26 cellular contexts compared by ENCODE assay signal in the genomic region with DNA sequence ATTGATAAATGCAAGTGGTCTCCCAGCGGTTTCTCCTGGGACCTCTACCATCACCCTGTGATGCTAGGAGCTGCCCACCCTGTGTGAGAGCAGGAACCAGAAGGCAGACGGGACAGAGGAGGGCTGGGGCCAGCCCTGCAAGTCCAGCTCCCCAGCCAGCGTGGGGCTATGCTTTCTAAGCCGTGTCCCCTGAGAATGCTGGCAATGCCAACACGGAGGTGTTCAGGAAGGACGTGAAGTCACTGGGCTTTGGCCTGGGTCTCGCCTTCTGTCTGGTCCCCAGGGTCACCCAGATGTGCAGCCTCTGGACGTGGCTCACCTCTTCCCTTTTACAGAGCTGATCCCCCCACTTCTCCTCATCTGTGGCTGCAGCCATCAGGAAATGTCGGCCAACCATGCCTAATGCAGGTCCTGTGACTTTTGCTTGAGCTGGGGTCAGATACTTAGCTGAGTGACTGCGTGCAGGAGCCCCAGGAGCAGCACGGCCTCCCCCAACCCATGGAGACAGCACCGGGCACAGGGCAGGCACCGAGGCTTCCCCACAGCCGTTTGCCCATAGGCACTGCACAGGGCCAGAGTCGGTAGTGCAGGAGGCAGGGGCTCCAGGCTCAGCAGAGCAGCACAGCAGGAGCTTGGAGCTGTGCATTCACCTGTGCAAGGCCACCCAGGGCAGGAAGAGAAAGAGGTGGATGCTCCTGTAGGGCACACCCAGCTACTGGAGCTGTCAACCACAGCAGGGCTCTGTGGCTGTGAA.
"Had no signal": no experiment of that assay in that cellular context is flagged by ENCODE, and none has a peak within 500 bp of the region (broad histone marks: within the 10 kb centered on the region; RNA-seq: fewer than 3 reads in every experiment).

No MANE protein-coding gene starts in this region.

- H3K27ac ChIP-seq: colonic mucosa, left ventricle myocardium inferior, neutrophil, ovary, suprapubic skin, tibial artery had no signal

- H3K9me3 ChIP-seq: colonic mucosa, left ventricle myocardium inferior, mucosa of descending colon, neutrophil, ovary, suprapubic skin, tibial artery had no signal

- H3K36me3 Mint-ChIP-seq: activated CD4-positive, alpha-beta memory T cell treated with anti-CD3 and anti-CD28 coated beads for 36 hours; activated naive CD4-positive, alpha-beta T cell treated with anti-CD3 and anti-CD28 coated beads, Interleukin-2, amount 10 ng/mL, durations not matched to agents 7 days and 5 days; natural killer cell treated with Interleukin-12 subunit alpha and Interleukin-12 subunit beta and Interleukin-15 and Interleukin-18, amount 100 ng/mL, for 72 hours had no signal

- H3K4me1 ChIP-seq: colonic mucosa, left ventricle myocardium inferior, suprapubic skin, tibial artery had no signal

- DNase-seq: activated CD4-positive, alpha-beta memory T cell treated with anti-CD3 and anti-CD28 coated beads for 36 hours; activated CD4-positive, alpha-beta T cell treated with anti-CD3 and anti-CD28 coated beads, Interleukin-2, amount 10 ng/mL, durations not matched to agents 24 days and 14 days; activated CD4-positive, CD25-positive, alpha-beta regulatory T cell treated with anti-CD3 and anti-CD28 coated beads, Interleukin-2, amount 50 U/mL, for 72 hours; activated CD8-positive, alpha-beta memory T cell treated with anti-CD3 and anti-CD28 coated beads, Interleukin-2, amount 50 U/mL, for 4 hours; activated effector memory CD4-positive, alpha-beta T cell treated with anti-CD3 and anti-CD28 coated beads, Interleukin-2, amount 50 U/mL, for 16 hours; activated naive CD4-positive, alpha-beta T cell treated with anti-CD3 and anti-CD28 coated beads, Interleukin-2, amount 10 ng/mL, durations not matched to agents 7 days and 5 days; activated T-cell treated with anti-CD3 and anti-CD28 coated beads, Interleukin-2, amount 50 U/mL, for 1 hour; amniotic stem cell; cerebellar nuclear complex; colonic mucosa; effector CD8-positive, alpha-beta T cell; left ventricle myocardium inferior; mucosa of descending colon; ovary; small intestine; stimulated activated CD4-positive, alpha-beta T cell treated with anti-CD3 and anti-CD28 coated beads, Interleukin-2, amount 100 ng/mL, for 24 hours; stimulated activated naive CD4-positive, alpha-beta T cell; T-helper 2 cell; tibial artery had no signal

- H3K4me3 ChIP-seq: colonic mucosa, left ventricle myocardium inferior, mucosa of descending colon, ovary, suprapubic skin, tibial artery had no signal

- H3K36me3 ChIP-seq: colonic mucosa, left ventricle myocardium inferior, neutrophil, ovary, suprapubic skin, tibial artery had no signal

- H3K4me1 Mint-ChIP-seq: activated CD4-positive, alpha-beta T cell treated with anti-CD3 and anti-CD28 coated beads, Interleukin-2, amount 10 ng/mL, durations not matched to agents 24 days and 14 days; activated naive CD4-positive, alpha-beta T cell treated with anti-CD3 and anti-CD28 coated beads, Interleukin-2, amount 10 ng/mL, durations not matched to agents 7 days and 5 days had no signal

- H3K27ac Mint-ChIP-seq: activated CD4-positive, alpha-beta memory T cell treated with anti-CD3 and anti-CD28 coated beads for 36 hours; activated CD4-positive, alpha-beta T cell treated with anti-CD3 and anti-CD28 coated beads, Interleukin-2, amount 10 ng/mL, durations not matched to agents 24 days and 14 days; activated naive CD4-positive, alpha-beta T cell treated with anti-CD3 and anti-CD28 coated beads, Interleukin-2, amount 10 ng/mL, durations not matched to agents 7 days and 5 days; activated T-helper 1 cell treated with anti-CD3 and anti-CD28 coated beads, Interleukin-12 subunit alpha, Interleukin-12 subunit beta, Interleukin-2, Interleukin-4 antibody, amounts not matched to agents 30 ng/mL and 10 ng/mL and 1 ng/mL, durations not matched to agents 14 hours and 24 hours and 36 hours; natural killer cell treated with Interleukin-12 subunit alpha and Interleukin-12 subunit beta and Interleukin-15 and Interleukin-18, amount 100 ng/mL, for 72 hours; progenitor cell of endocrine pancreas had no signal

- H3K9me3 Mint-ChIP-seq: activated CD4-positive, alpha-beta memory T cell treated with anti-CD3 and anti-CD28 coated beads for 36 hours; activated CD4-positive, alpha-beta T cell treated with anti-CD3 and anti-CD28 coated beads, Interleukin-2, amount 10 ng/mL, durations not matched to agents 24 days and 14 days; activated naive CD4-positive, alpha-beta T cell treated with anti-CD3 and anti-CD28 coated beads, Interleukin-2, amount 10 ng/mL, durations not matched to agents 7 days and 5 days; activated T-helper 1 cell treated with anti-CD3 and anti-CD28 coated beads, Interleukin-12 subunit alpha, Interleukin-12 subunit beta, Interleukin-2, Interleukin-4 antibody, amounts not matched to agents 30 ng/mL and 10 ng/mL and 1 ng/mL, durations not matched to agents 14 hours and 24 hours and 36 hours; natural killer cell treated with Interleukin-12 subunit alpha and Interleukin-12 subunit beta and Interleukin-15 and Interleukin-18, amount 100 ng/mL, for 72 hours had no signal

- H3K4me3 Mint-ChIP-seq: activated CD4-positive, alpha-beta memory T cell treated with anti-CD3 and anti-CD28 coated beads for 36 hours; activated CD4-positive, alpha-beta T cell treated with anti-CD3 and anti-CD28 coated beads, Interleukin-2, amount 10 ng/mL, durations not matched to agents 24 days and 14 days; activated naive CD4-positive, alpha-beta T cell treated with anti-CD3 and anti-CD28 coated beads, Interleukin-2, amount 10 ng/mL, durations not matched to agents 7 days and 5 days; activated T-helper 1 cell treated with anti-CD3 and anti-CD28 coated beads, Interleukin-12 subunit alpha, Interleukin-12 subunit beta, Interleukin-2, Interleukin-4 antibody, amounts not matched to agents 30 ng/mL and 10 ng/mL and 1 ng/mL, durations not matched to agents 14 hours and 24 hours and 36 hours; natural killer cell treated with Interleukin-12 subunit alpha and Interleukin-12 subunit beta and Interleukin-15 and Interleukin-18, amount 100 ng/mL, for 72 hours had no signal

- H3K27me3 ChIP-seq: colonic mucosa, ovary had no signal

- ATAC-seq: mucosa of descending colon, sciatic nerve had no signal

- FAIRE-seq: frontal cortex, small intestine had no signal
